Comparison of ENCODE assay signal across 20 cellular contexts in the genomic region with DNA sequence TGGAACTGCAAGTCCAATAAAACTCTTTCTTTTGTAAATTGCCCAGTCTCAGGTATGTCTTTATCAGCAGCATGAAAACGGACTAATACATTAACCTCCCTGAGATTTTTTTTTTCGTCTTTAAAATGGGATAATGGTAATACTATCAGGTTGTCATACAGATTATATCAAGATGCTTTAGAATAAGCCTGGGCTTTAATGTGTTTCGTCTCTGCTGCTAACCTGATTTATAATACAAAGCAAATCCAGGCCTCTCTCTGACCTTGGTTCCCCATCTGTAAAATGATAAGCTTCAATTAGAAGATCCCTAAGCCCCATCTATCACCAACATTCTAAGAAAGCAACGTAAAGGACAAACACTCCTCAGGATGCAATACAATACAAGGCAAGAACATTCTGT.
"Had no signal": no experiment of that assay in that cellular context is flagged by ENCODE, and none has a peak within 500 bp of the region (broad histone marks: within the 10 kb centered on the region; RNA-seq: fewer than 3 reads in every experiment).

No MANE protein-coding gene starts in this region.

- H3K4me1 Mint-ChIP-seq: IgD-negative memory B cell, T-cell had no signal

- H3K36me3 Mint-ChIP-seq: IgD-negative memory B cell, T-cell had no signal

- FAIRE-seq: HTR-8/SVneo, K562 had no signal

- H3K27ac ChIP-seq: HL-60, KMS-11, RWPE1 had no signal

- DNase-seq: Kasumi-1, MM.1S, NCI-H1092 treated with DMSO at 0.1 percent for 48 hours, NCI-H1436 treated with DMSO at 0.1 percent for 48 hours, NCI-H1694, NCI-H187 treated with DMSO at 0.1 percent for 48 hours, NCI-H2029 treated with DMSO at 0.1 percent for 48 hours, NCI-H345, NCI-H446 treated with DMSO at 0.1 percent for 48 hours, NCI-H510A treated with DMSO at 0.1 percent for 48 hours, NCI-H526, SHP77, SW 1271, T-cell had no signal

- H3K4me3 Mint-ChIP-seq: IgD-negative memory B cell, T-cell had no signal

- H3K27me3 Mint-ChIP-seq: IgD-negative memory B cell had no signal

- H3K4me3 ChIP-seq: K562 had no signal

- H3K27ac Mint-ChIP-seq: IgD-negative memory B cell, T-cell had no signal
